12 cellular contexts compared by ENCODE assay signal in genomic region chr11:1153105-1153950, GRCh38. TPM values are rescaled to one million over a fixed set of nuclear protein-coding genes. Genes with fewer than 3 reads are reported as not detected.
A peak's percentile ranks its signal among the peaks of the same experiment; 100 is the strongest.
DNase-seq lines count a peak whose midpoint lies in the region; ATAC-seq and TF ChIP-seq lines count a peak whose summit lies in the region.
"Had no signal": no experiment of that assay in that cellular context is flagged by ENCODE, and none has a peak within 500 bp of the region (broad histone marks: within the 10 kb centered on the region; RNA-seq: fewer than 3 reads in every experiment).

No MANE protein-coding gene starts in this region.

- H3K36me3 ChIP-seq in ACC112 (ENCODE audit: insufficient read depth, low read length) (no peaks in the 10 kb centered on the region), Peyer's patch (no peaks in the 10 kb centered on the region)

- no peak for ATAC-seq in GM21825 (IDR thresholded peaks at IDR 0.05; ENCODE audit: unreplicated experiment)
- ATAC-seq in activated T-cell treated with anti-CD3 and anti-CD28 coated beads, Interleukin-2, amount 50 U/mL, for 4 hours, result no peak

- peaks cover 0 to 4% (median 0%) of the 10 kb centered on the region in 4 donors for H3K9me3 ChIP-seq in Peyer's patch

- H3K4me3 Mint-ChIP-seq in activated T-cell treated with anti-CD3 and anti-CD28 coated beads, Interleukin-2, amount 50 U/mL, for 4 hours, result no peak overlapping the region
- H3K4me3 Mint-ChIP-seq: activated CD4-positive, alpha-beta T cell treated with anti-CD3 and anti-CD28 coated beads, Interleukin-2, amount 10 ng/mL, durations not matched to agents 7 days and 5 days had no signal

- peak; percentile 15 for DNase-seq in GM10248 (ENCODE audit: extremely low spot score)
- peak; percentile 14 to 48 (median 34) for DNase-seq in Peyer's patch
- DNase-seq in left kidney (ENCODE audit: low read depth, low spot score), result peak; percentile 20
- no peak for DNase-seq in stimulated activated CD4-positive, alpha-beta T cell treated with anti-CD3 and anti-CD28 coated beads, Interleukin-2, amount 100 ng/mL, for 48 hours
- no peak for DNase-seq in DMS79 (lab: John Stamatoyannopoulos, UW)
- no peak for DNase-seq in activated T-cell treated with anti-CD3 and anti-CD28 coated beads, Interleukin-2, amount 50 U/mL, for 4 hours
- DNase-seq: activated CD4-positive, alpha-beta T cell treated with anti-CD3 and anti-CD28 coated beads, Interleukin-2, amount 10 ng/mL, durations not matched to agents 7 days and 5 days; naive thymus-derived CD8-positive, alpha-beta T cell; NCI-H187 had no signal

- no peaks in the 10 kb centered on the region for H3K79me2 ChIP-seq in ACC112 (ENCODE audit: control insufficient read depth, insufficient read depth, low read length, unreplicated experiment)

- H3K27me3 ChIP-seq in ACC112 (ENCODE audit: insufficient read depth, low read length), result no peaks in the 10 kb centered on the region
- H3K27me3 ChIP-seq in Peyer's patch, result no peaks in the 10 kb centered on the region

- H3K4me1 ChIP-seq in ACC112 (ENCODE audit: control insufficient read depth, insufficient read depth, low read length, unreplicated experiment) (peaks cover 29% of the 10 kb centered on the region), Peyer's patch (no peaks in the 10 kb centered on the region)

- H3K9me3 Mint-ChIP-seq in activated T-cell treated with anti-CD3 and anti-CD28 coated beads, Interleukin-2, amount 50 U/mL, for 4 hours, result no peaks in the 10 kb centered on the region
- H3K9me3 Mint-ChIP-seq: activated CD4-positive, alpha-beta T cell treated with anti-CD3 and anti-CD28 coated beads, Interleukin-2, amount 10 ng/mL, durations not matched to agents 7 days and 5 days; naive thymus-derived CD8-positive, alpha-beta T cell had no signal

- H3K4me1 Mint-ChIP-seq in activated T-cell treated with anti-CD3 and anti-CD28 coated beads, Interleukin-2, amount 50 U/mL, for 4 hours (ENCODE audit: low read depth), result peaks cover 2% of the 10 kb centered on the region

- H3K36me3 Mint-ChIP-seq in activated T-cell treated with anti-CD3 and anti-CD28 coated beads, Interleukin-2, amount 50 U/mL, for 4 hours (ENCODE audit: insufficient read depth), result no peaks in the 10 kb centered on the region
- H3K36me3 Mint-ChIP-seq: naive thymus-derived CD8-positive, alpha-beta T cell had no signal

- POLR2A ChIA-PET in GM10248 (lab: Yijun Ruan, JAX), result no interaction called here

- H3K4me3 ChIP-seq in ACC112 (ENCODE audit: low read depth, low read length) (no peak overlapping the region), Peyer's patch (no peak overlapping the region)

- no peak for TF ChIP-seq POLR2A in Peyer's patch (IDR thresholded peaks at IDR 0.05)

- CTCF ChIA-PET in GM10248 (lab: Yijun Ruan, JAX), result no interaction called here

- peak overlapping the region; percentile 75 for H3K27ac ChIP-seq in ACC112 (ENCODE audit: low read depth, low read length)
- H3K27ac ChIP-seq in Peyer's patch, result no peak overlapping the region

- TF ChIP-seq CTCF in GM10248 (IDR thresholded peaks at IDR 0.05; ENCODE audit: control extremely low read depth, extremely low read depth, low read depth, missing control alignments) (no peak), Peyer's patch (IDR thresholded peaks at IDR 0.05) (no peak)

- H2AFZ ChIP-seq in ACC112 (ENCODE audit: low read length, unreplicated experiment), result peak overlapping the region; percentile 23

- H3K27me3 Mint-ChIP-seq in activated T-cell treated with anti-CD3 and anti-CD28 coated beads, Interleukin-2, amount 50 U/mL, for 4 hours (ENCODE audit: low read depth), result peaks cover 7% of the 10 kb centered on the region

RNA-seq across cellular contexts. Expression of gene MUC5AC, which starts 4.4 kb away (rescaled TPM):
- total RNA-seq in Peyer's patch, result not detected
- under 1 TPM in 2 of 3 donors, not detected in 1; under 0.01 TPM for total RNA-seq in activated T-cell treated with anti-CD3 and anti-CD28 coated beads, Interleukin-2, amount 50 U/mL, for 4 hours
- total RNA-seq: activated CD4-positive, alpha-beta T cell treated with anti-CD3 and anti-CD28 coated beads, Interleukin-2, amount 10 ng/mL, durations not matched to agents 7 days and 5 days; H1; naive thymus-derived CD8-positive, alpha-beta T cell had no signal

Comparison
In these comparisons a context has a peak if more than half of its experiments do, and no peak if none do; other contexts are left out.
1. DNase-seq: peak in GM10248 (single experiment), Peyer's patch (3 of 3) and left kidney (single experiment); none in stimulated activated CD4-positive, alpha-beta T cell treated with anti-CD3 and anti-CD28 coated beads, Interleukin-2, amount 100 ng/mL, for 48 hours (0 of 2), DMS79 (single experiment) and activated T-cell treated with anti-CD3 and anti-CD28 coated beads, Interleukin-2, amount 50 U/mL, for 4 hours (single experiment).